8 cellular contexts compared by ENCODE assay signal in the genomic region with DNA sequence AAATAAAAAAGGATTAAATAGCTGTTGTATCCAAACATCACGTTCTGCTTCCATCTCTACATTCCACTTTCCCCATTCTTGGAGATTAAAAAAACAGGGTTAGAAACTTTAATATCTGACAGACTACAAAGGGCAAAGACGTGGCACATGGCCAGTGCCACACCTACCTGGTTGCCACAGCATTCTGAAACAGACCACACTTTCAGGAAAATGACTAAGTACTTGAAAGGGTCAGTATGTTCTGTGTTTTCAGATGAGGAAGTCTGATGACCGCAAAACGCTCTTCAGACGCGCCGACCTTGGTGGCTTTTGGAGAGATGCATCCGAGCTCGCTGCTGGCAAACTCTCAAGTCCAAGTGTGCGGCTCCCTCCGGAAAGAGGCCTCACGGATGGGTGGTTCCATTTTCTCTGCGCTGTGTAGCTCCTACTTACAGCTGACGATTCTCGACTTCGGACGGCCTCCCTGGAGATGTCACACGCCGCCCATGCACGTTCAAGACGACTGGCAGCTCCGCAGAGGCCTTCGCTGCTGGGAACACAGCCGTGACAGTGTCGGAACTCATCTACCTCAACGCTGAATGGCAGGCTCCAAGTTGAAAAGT. TPM values are rescaled to one million over a fixed set of nuclear protein-coding genes. Genes with fewer than 3 reads are reported as not detected.
DNase-seq lines count a peak whose midpoint lies in the region; ATAC-seq lines count a peak whose summit lies in the region.

No MANE protein-coding gene starts in this region.

- peaks cover 20% of the 10 kb centered on the region for H3K4me1 Mint-ChIP-seq in stimulated activated memory B cell treated with anti-CD40 and anti-IgM and Interleukin-4, amounts not matched to agents 10 μg/mL and 1 μg/mL and 100 μg/mL, for 72 hours

- H3K9me3 ChIP-seq in GM23248 (ENCODE audit: low read depth): no peaks in the 10 kb centered on the region

- H3K4me2 ChIP-seq in GM23248 (ENCODE audit: unreplicated experiment): no peak overlapping the region

- intact Hi-C loops in Right ventricle myocardium inferior (cut with DNase I): no loop called here

- no peak overlapping the region for H3K9ac ChIP-seq in GM23248

- no peak overlapping the region for H3K27ac ChIP-seq in GM23248

- H3K36me3 ChIP-seq in GM23248 (ENCODE audit: low read depth): peaks cover 42% of the 10 kb centered on the region

- H3K9me2 ChIP-seq in GM23248 (ENCODE audit: insufficient read depth): no peaks in the 10 kb centered on the region

- peak overlapping the region; percentile 51 for H3K27ac Mint-ChIP-seq in stimulated activated memory B cell treated with anti-CD40 and anti-IgM and Interleukin-4, amounts not matched to agents 10 μg/mL and 1 μg/mL and 100 μg/mL, for 72 hours

- no peaks in the 10 kb centered on the region for H3K9me3 Mint-ChIP-seq in stimulated activated memory B cell treated with anti-CD40 and anti-IgM and Interleukin-4, amounts not matched to agents 10 μg/mL and 1 μg/mL and 100 μg/mL, for 72 hours

- H3K4me3 ChIP-seq in GM23248: no peak overlapping the region

- ATAC-seq in Right ventricle myocardium inferior: peak; percentile 20
- peak; percentile 91 for ATAC-seq in stimulated activated memory B cell treated with anti-CD40 and anti-IgM and Interleukin-4, amounts not matched to agents 10 μg/mL and 1 μg/mL and 100 μg/mL, for 72 hours
- ATAC-seq in GM21515 (IDR thresholded peaks at IDR 0.05; ENCODE audit: unreplicated experiment): no peak

- in situ Hi-C loops in GM23248 (cut with MboI) (no loop called here), SK-MEL-5 (cut with HindIII; ENCODE audit: low pct_unique_long_range_greater_than_20kb, low sequenced_read_pairs) (no loop called here)

- no peaks in the 10 kb centered on the region for H3K27me3 Mint-ChIP-seq in stimulated activated memory B cell treated with anti-CD40 and anti-IgM and Interleukin-4, amounts not matched to agents 10 μg/mL and 1 μg/mL and 100 μg/mL, for 72 hours

- H3K4me3 Mint-ChIP-seq in stimulated activated memory B cell treated with anti-CD40 and anti-IgM and Interleukin-4, amounts not matched to agents 10 μg/mL and 1 μg/mL and 100 μg/mL, for 72 hours: peak overlapping the region; percentile 39

- peak; percentile 30 for DNase-seq in GM23248
- DNase-seq in SK-MEL-5 (ENCODE audit: low read depth, low spot score): peak; percentile 49
- DNase-seq in Right ventricle myocardium inferior (ENCODE audit: missing footprints): no peak
- DNase-seq in activated effector memory CD4-positive, alpha-beta T cell treated with anti-CD3 and anti-CD28 coated beads, Interleukin-2, amount 50 U/mL, for 16 hours: no peak
- no peak for DNase-seq in NCI-H82 treated with DMSO at 0.1 percent for 48 hours (lab: John Stamatoyannopoulos, UW; ENCODE audit: unreplicated experiment)
- DNase-seq in kidney glomerular epithelial cell (lab: John Stamatoyannopoulos, UW): no peak

- H3K4me1 ChIP-seq in GM23248 (ENCODE audit: insufficient read depth): no peaks in the 10 kb centered on the region

- no peaks in the 10 kb centered on the region; the same call in 1 of the 2 replicates for H4K20me1 ChIP-seq in GM23248 (ENCODE audit: insufficient read depth)

- no peaks in the 10 kb centered on the region for H3K27me3 ChIP-seq in GM23248 (replicated peaks; ENCODE audit: insufficient read depth)

- peaks cover 37% of the 10 kb centered on the region for H3K36me3 Mint-ChIP-seq in stimulated activated memory B cell treated with anti-CD40 and anti-IgM and Interleukin-4, amounts not matched to agents 10 μg/mL and 1 μg/mL and 100 μg/mL, for 72 hours

- 0 out of 2 replicates have a peak, but pooled peaks cover 15% of the 10 kb centered on the region for H3K79me2 ChIP-seq in GM23248 (ENCODE audit: insufficient read depth)

- 83 to 87% methylated on average over 26 of the region's 26 CpGs for WGBS in GM23248 (ENCODE audit: low coverage in 1 of 2, low lambda C conversion rate in 2 of 2, missing lambda C conversion rate in 2 of 2), 2 experiments

- H3F3A ChIP-seq in GM23248 (ENCODE audit: insufficient read depth): peaks cover 41% of the 10 kb centered on the region

- H2AFZ ChIP-seq in GM23248: no peak overlapping the region

RNA-seq across cellular contexts. Expression of a gene that starts 15.5 kb away (rescaled TPM):
- total RNA-seq in GM23248 (2014; rRNA removed; shearing (Covaris generic)): 43.3 and 43.9 TPM in 2 replicates
- 224 and 226 TPM in 2 replicates for polyA plus RNA-seq in GM23248 (2016; fragmentation: Nextera tagmentation; extraction: Ambion mirVana)
- 32.2 and 33.3 TPM in 2 replicates for total RNA-seq in SK-MEL-5 (2014; rRNA removed; shearing (Covaris generic))
- polyA plus RNA-seq in SK-MEL-5 (2015; cell fraction: cytosol; rRNA removed): 69.3 and 78.9 TPM in 2 replicates
- polyA plus RNA-seq in SK-MEL-5 (2015; cell fraction: nucleus; rRNA removed): 19.4 and 27.5 TPM in 2 replicates
- total RNA-seq in Right ventricle myocardium inferior: 125 TPM

RNA-seq across cellular contexts. Expression of a gene that starts 24.0 kb away (rescaled TPM):
- total RNA-seq in GM23248 (2014; rRNA removed; shearing (Covaris generic)): 31.0 and 46.8 TPM in 2 replicates
- polyA plus RNA-seq in GM23248 (2016; fragmentation: Nextera tagmentation; extraction: Ambion mirVana): 17.5 and 19.3 TPM in 2 replicates
- total RNA-seq in SK-MEL-5 (2014; rRNA removed; shearing (Covaris generic)): 11.3 and 12.5 TPM in 2 replicates
- polyA plus RNA-seq in SK-MEL-5 (2015; cell fraction: cytosol; rRNA removed): 13.8 and 15.5 TPM in 2 replicates
- 49.4 and 60.9 TPM in 2 replicates for polyA plus RNA-seq in SK-MEL-5 (2015; cell fraction: nucleus; rRNA removed)
- 70.2 TPM for total RNA-seq in Right ventricle myocardium inferior

Comparison
In these comparisons a context has a peak if more than half of its experiments do, and no peak if none do; other contexts are left out.
1. DNase-seq: peak in GM23248 (single experiment) and SK-MEL-5 (single experiment); none in Right ventricle myocardium inferior (single experiment), activated effector memory CD4-positive, alpha-beta T cell treated with anti-CD3 and anti-CD28 coated beads, Interleukin-2, amount 50 U/mL, for 16 hours (single experiment), NCI-H82 treated with DMSO at 0.1 percent for 48 hours (single experiment) and kidney glomerular epithelial cell (single experiment).